Comparison of ENCODE assay signal across 8 cellular contexts in the genomic region with DNA sequence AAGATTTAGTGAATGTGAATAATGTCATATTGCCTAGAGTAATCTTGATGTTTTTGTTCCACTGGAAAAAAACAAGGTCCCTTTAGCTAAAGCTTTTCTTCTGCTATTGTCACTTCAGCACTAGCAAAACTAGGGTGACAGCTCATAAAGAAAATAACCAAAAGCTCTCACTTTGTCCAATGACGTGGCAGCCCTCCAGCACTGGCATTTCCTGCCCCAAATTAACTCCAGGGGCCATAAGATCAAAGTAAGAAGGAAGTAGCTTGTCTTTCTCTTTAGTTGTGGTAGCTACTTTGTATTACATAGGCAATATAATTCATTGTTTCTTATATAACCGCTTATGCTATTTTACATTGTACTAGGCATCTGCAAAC. TPM values are rescaled to one million over a fixed set of nuclear protein-coding genes. Genes with fewer than 3 reads are reported as not detected.
DNase-seq lines count a peak whose midpoint lies in the region; ATAC-seq and TF ChIP-seq lines count a peak whose summit lies in the region.

No MANE protein-coding gene starts in this region.

- no peak for TF ChIP-seq CTCF in A673 (conservative IDR thresholded peaks at IDR 0.05; ENCODE audit: low read depth, low read length)

- peaks cover 25% of the 10 kb centered on the region for H3K4me1 ChIP-seq in A673 (ENCODE audit: insufficient read depth, low read length, poor library complexity, severe bottlenecking)
- H3K4me1 ChIP-seq in adipocyte (ENCODE audit: control insufficient read depth, insufficient read depth, low read length), result peaks cover 12% of the 10 kb centered on the region

- no peak overlapping the region for H3K9ac ChIP-seq in adipocyte (ENCODE audit: low read length)

- H3K4me3 ChIP-seq in A673 (ENCODE audit: low read depth, low read length, poor library complexity, severe bottlenecking), result peak overlapping the region; percentile 5
- no peak overlapping the region for H3K4me3 ChIP-seq in adipocyte (ENCODE audit: low read length)

- peak; percentile 98 for ATAC-seq in GM19043 (IDR thresholded peaks at IDR 0.05; ENCODE audit: low read depth, unreplicated experiment)
- peak; percentile 96 for ATAC-seq in HG03159 (IDR thresholded peaks at IDR 0.05; ENCODE audit: unreplicated experiment)

- H3K9me3 ChIP-seq in A673 (ENCODE audit: low read depth, low read length, poor library complexity, severe bottlenecking) (no peaks in the 10 kb centered on the region), adipocyte (ENCODE audit: control insufficient read depth, low read length) (no peaks in the 10 kb centered on the region)

- no TSS peak for BruUV-seq in A673 (replicated peaks; lab: Mats Ljungman, UMichigan)

- H3K27me3 ChIP-seq in A673 (replicated peaks; ENCODE audit: insufficient read depth, low read depth, low read length, poor library complexity) (no peaks in the 10 kb centered on the region), adipocyte (replicated peaks; ENCODE audit: control insufficient read depth, insufficient read depth, low read length) (no peaks in the 10 kb centered on the region)

- CTCF ChIA-PET in A673 (lab: Charles Lee), result interaction anchor here (0.6 kb wide), 1 partner anchor 51 kb away, joined by 17 read pairs; no protein-coding TSS in a partner anchor

- H3K27ac ChIP-seq in A673 (ENCODE audit: low read depth, low read length, poor library complexity, severe bottlenecking), result peak overlapping the region; percentile 74

- intact Hi-C loops in A673 (cut with micrococcal nuclease; ENCODE audit: unreplicated experiment), result no loop called here

- peak; percentile 87 for DNase-seq in A673 (ENCODE audit: low spot score)
- peak; percentile 14 for DNase-seq in T follicular helper cell (ENCODE audit: low read depth)
- peak; percentile 62 for DNase-seq in adipocyte (ENCODE audit: low read depth)
- DNase-seq in lung microvascular endothelial cell (ENCODE audit: low read depth in 2 of 2), result peak; percentile 70 to 75
- peak; percentile 26 for DNase-seq in stromal cell of bone marrow (ENCODE audit: low read depth)
- no peak for DNase-seq in KG1 (lab: John Stamatoyannopoulos, UW)

- POLR2A ChIA-PET in A673 (lab: Charles Lee; ENCODE audit: low non-redundant PET), result interaction anchor here (0.6 to 0.7 kb wide), 2 partner anchors 99 to 107 kb away, joined by 4 read pairs; no protein-coding TSS in a partner anchor

- H3K36me3 ChIP-seq in A673 (ENCODE audit: insufficient read depth, low read length, poor library complexity, severe bottlenecking), result no peaks in the 10 kb centered on the region
- H3K36me3 ChIP-seq in adipocyte (ENCODE audit: control insufficient read depth, insufficient read depth, low read length, severe bottlenecking), result no peaks in the 10 kb centered on the region

RNA-seq across cellular contexts. Expression of a gene that starts 47.3 kb away (rescaled TPM):
- total RNA-seq in A673 (2021) (not detected in 2 replicates), lung microvascular endothelial cell (not detected in 2 replicates)
